In genomic region chr1:36239941-36240637, GRCh38 we compare ENCODE assay signal across 10 cellular contexts. TPM values are rescaled to one million over a fixed set of nuclear protein-coding genes. Genes with fewer than 3 reads are reported as not detected.
DNase-seq lines count a peak whose midpoint lies in the region; ATAC-seq, FAIRE-seq and TF ChIP-seq lines count a peak whose summit lies in the region.
"Had no signal": no experiment of that assay in that cellular context is flagged by ENCODE, and none has a peak within 500 bp of the region (broad histone marks: within the 10 kb centered on the region; RNA-seq: fewer than 3 reads in every experiment).

No MANE protein-coding gene starts in this region.

- no peak overlapping the region for H3K4me3 Mint-ChIP-seq in activated naive CD8-positive, alpha-beta T cell treated with anti-CD3 and anti-CD28 coated beads for 36 hours
- H3K4me3 Mint-ChIP-seq in activated naive CD8-positive, alpha-beta T cell treated with anti-CD3 and anti-CD28 coated beads, Interleukin-2, amount 50 U/mL, for 24 hours: no peak overlapping the region
- no peak overlapping the region for H3K4me3 Mint-ChIP-seq in chondrocyte (ENCODE audit: unreplicated experiment)
- H3K4me3 Mint-ChIP-seq in T-helper 2 cell treated with Interferon-gamma antibody and Interleukin-4, amounts not matched to agents 5 μg/mL and 100 μg/mL, for 36 hours: no peak overlapping the region

- DNase-seq in activated naive CD8-positive, alpha-beta T cell treated with anti-CD3 and anti-CD28 coated beads for 36 hours: no peak
- DNase-seq in activated naive CD8-positive, alpha-beta T cell treated with anti-CD3 and anti-CD28 coated beads, Interleukin-2, amount 50 U/mL, for 24 hours: no peak
- no peak for DNase-seq in chondrocyte (ENCODE audit: low spot score)
- DNase-seq in lower lobe of right lung: no peak
- DNase-seq in GM19239 (ENCODE audit: insufficient read length, low spot score): no peak
- no peak for DNase-seq in T-helper 2 cell treated with Interferon-gamma antibody and Interleukin-4, amounts not matched to agents 5 μg/mL and 100 μg/mL, for 36 hours (ENCODE audit: low spot score)
- no peak for DNase-seq in MV-4-11 (lab: John Stamatoyannopoulos, UW)
- DNase-seq: AML-193 had no signal

- intact Hi-C loops in lower lobe of right lung (cut with DNase I): no loop called here

- H3K27me3 Mint-ChIP-seq in activated naive CD8-positive, alpha-beta T cell treated with anti-CD3 and anti-CD28 coated beads for 36 hours: no peaks in the 10 kb centered on the region
- no peaks in the 10 kb centered on the region for H3K27me3 Mint-ChIP-seq in activated naive CD8-positive, alpha-beta T cell treated with anti-CD3 and anti-CD28 coated beads, Interleukin-2, amount 50 U/mL, for 24 hours
- H3K27me3 Mint-ChIP-seq in chondrocyte (ENCODE audit: low read depth): no peaks in the 10 kb centered on the region
- no peaks in the 10 kb centered on the region for H3K27me3 Mint-ChIP-seq in T-helper 2 cell treated with Interferon-gamma antibody and Interleukin-4, amounts not matched to agents 5 μg/mL and 100 μg/mL, for 36 hours (ENCODE audit: low read depth)

- H3K27ac ChIP-seq in lower lobe of right lung: no peak overlapping the region

- no peak for FAIRE-seq in GM19239 (lab: Jason Lieb, UNC)

- H3K4me1 ChIP-seq in lower lobe of right lung: peaks cover 53% of the 10 kb centered on the region

- no peaks in the 10 kb centered on the region for H3K9me3 ChIP-seq in lower lobe of right lung

- peaks cover 36% of the 10 kb centered on the region for H3K36me3 ChIP-seq in lower lobe of right lung

- H3K4me3 ChIP-seq in lower lobe of right lung: no peak overlapping the region
- H3K4me3 ChIP-seq: dorsolateral prefrontal cortex had no signal

- H3K27ac Mint-ChIP-seq in activated naive CD8-positive, alpha-beta T cell treated with anti-CD3 and anti-CD28 coated beads for 36 hours: peak overlapping the region; percentile 48
- no peak overlapping the region for H3K27ac Mint-ChIP-seq in activated naive CD8-positive, alpha-beta T cell treated with anti-CD3 and anti-CD28 coated beads, Interleukin-2, amount 50 U/mL, for 24 hours
- H3K27ac Mint-ChIP-seq in chondrocyte (ENCODE audit: unreplicated experiment): peak overlapping the region; percentile 82
- H3K27ac Mint-ChIP-seq in T-helper 2 cell treated with Interferon-gamma antibody and Interleukin-4, amounts not matched to agents 5 μg/mL and 100 μg/mL, for 36 hours: no peak overlapping the region

- peaks cover 28% of the 10 kb centered on the region for H3K36me3 Mint-ChIP-seq in activated naive CD8-positive, alpha-beta T cell treated with anti-CD3 and anti-CD28 coated beads for 36 hours
- peaks cover 33% of the 10 kb centered on the region for H3K36me3 Mint-ChIP-seq in activated naive CD8-positive, alpha-beta T cell treated with anti-CD3 and anti-CD28 coated beads, Interleukin-2, amount 50 U/mL, for 24 hours (ENCODE audit: low read depth)
- peaks cover 7% of the 10 kb centered on the region for H3K36me3 Mint-ChIP-seq in chondrocyte (ENCODE audit: low read depth)
- peaks cover 43% of the 10 kb centered on the region for H3K36me3 Mint-ChIP-seq in T-helper 2 cell treated with Interferon-gamma antibody and Interleukin-4, amounts not matched to agents 5 μg/mL and 100 μg/mL, for 36 hours (ENCODE audit: low read depth)

- peaks cover 38% of the 10 kb centered on the region for H3K4me1 Mint-ChIP-seq in activated naive CD8-positive, alpha-beta T cell treated with anti-CD3 and anti-CD28 coated beads for 36 hours
- peaks cover 28% of the 10 kb centered on the region for H3K4me1 Mint-ChIP-seq in activated naive CD8-positive, alpha-beta T cell treated with anti-CD3 and anti-CD28 coated beads, Interleukin-2, amount 50 U/mL, for 24 hours
- H3K4me1 Mint-ChIP-seq in chondrocyte (ENCODE audit: low read depth): peaks cover 48% of the 10 kb centered on the region
- H3K4me1 Mint-ChIP-seq in T-helper 2 cell treated with Interferon-gamma antibody and Interleukin-4, amounts not matched to agents 5 μg/mL and 100 μg/mL, for 36 hours (ENCODE audit: low read depth): peaks cover 18% of the 10 kb centered on the region

- no peaks in the 10 kb centered on the region for H3K9me3 Mint-ChIP-seq in activated naive CD8-positive, alpha-beta T cell treated with anti-CD3 and anti-CD28 coated beads for 36 hours
- H3K9me3 Mint-ChIP-seq in activated naive CD8-positive, alpha-beta T cell treated with anti-CD3 and anti-CD28 coated beads, Interleukin-2, amount 50 U/mL, for 24 hours: no peaks in the 10 kb centered on the region
- H3K9me3 Mint-ChIP-seq in chondrocyte (ENCODE audit: low read depth): no peaks in the 10 kb centered on the region
- no peaks in the 10 kb centered on the region for H3K9me3 Mint-ChIP-seq in T-helper 2 cell treated with Interferon-gamma antibody and Interleukin-4, amounts not matched to agents 5 μg/mL and 100 μg/mL, for 36 hours

- no peak for ATAC-seq in activated naive CD8-positive, alpha-beta T cell treated with anti-CD3 and anti-CD28 coated beads, Interleukin-2, amount 50 U/mL, for 24 hours
- ATAC-seq in lower lobe of right lung (peak; percentile 69 to 77), HG03139 (IDR thresholded peaks at IDR 0.05; ENCODE audit: unreplicated experiment) (no peak)

- H3K27me3 ChIP-seq in lower lobe of right lung (ENCODE audit: low read depth): no peaks in the 10 kb centered on the region
- H3K27me3 ChIP-seq: dorsolateral prefrontal cortex had no signal

- no peak for TF ChIP-seq CTCF in chondrocyte (IDR thresholded peaks at IDR 0.05)
- no peak for TF ChIP-seq CTCF in lower lobe of right lung (IDR thresholded peaks at IDR 0.05)

RNA-seq across cellular contexts. Expression of gene THRAP3, which starts 15.8 kb away (rescaled TPM):
- 100 to 1,000 TPM; 159 TPM for total RNA-seq in activated naive CD8-positive, alpha-beta T cell treated with anti-CD3 and anti-CD28 coated beads for 36 hours
- total RNA-seq in chondrocyte (88.7 to 106 TPM (median 106 TPM) in 3 replicates), lower lobe of right lung (81.0 TPM)

Comparison
In these comparisons a context has a peak if more than half of its experiments do, and no peak if none do; other contexts are left out.
1. H3K27ac Mint-ChIP-seq: peak in activated naive CD8-positive, alpha-beta T cell treated with anti-CD3 and anti-CD28 coated beads for 36 hours (single experiment) and chondrocyte (single experiment); none in activated naive CD8-positive, alpha-beta T cell treated with anti-CD3 and anti-CD28 coated beads, Interleukin-2, amount 50 U/mL, for 24 hours (single experiment) and T-helper 2 cell treated with Interferon-gamma antibody and Interleukin-4, amounts not matched to agents 5 μg/mL and 100 μg/mL, for 36 hours (single experiment).
2. ATAC-seq: peak in lower lobe of right lung (2 of 2); none in activated naive CD8-positive, alpha-beta T cell treated with anti-CD3 and anti-CD28 coated beads, Interleukin-2, amount 50 U/mL, for 24 hours (single experiment) and HG03139 (single experiment).